ENCODE assay signal across 8 cellular contexts in the genomic region with DNA sequence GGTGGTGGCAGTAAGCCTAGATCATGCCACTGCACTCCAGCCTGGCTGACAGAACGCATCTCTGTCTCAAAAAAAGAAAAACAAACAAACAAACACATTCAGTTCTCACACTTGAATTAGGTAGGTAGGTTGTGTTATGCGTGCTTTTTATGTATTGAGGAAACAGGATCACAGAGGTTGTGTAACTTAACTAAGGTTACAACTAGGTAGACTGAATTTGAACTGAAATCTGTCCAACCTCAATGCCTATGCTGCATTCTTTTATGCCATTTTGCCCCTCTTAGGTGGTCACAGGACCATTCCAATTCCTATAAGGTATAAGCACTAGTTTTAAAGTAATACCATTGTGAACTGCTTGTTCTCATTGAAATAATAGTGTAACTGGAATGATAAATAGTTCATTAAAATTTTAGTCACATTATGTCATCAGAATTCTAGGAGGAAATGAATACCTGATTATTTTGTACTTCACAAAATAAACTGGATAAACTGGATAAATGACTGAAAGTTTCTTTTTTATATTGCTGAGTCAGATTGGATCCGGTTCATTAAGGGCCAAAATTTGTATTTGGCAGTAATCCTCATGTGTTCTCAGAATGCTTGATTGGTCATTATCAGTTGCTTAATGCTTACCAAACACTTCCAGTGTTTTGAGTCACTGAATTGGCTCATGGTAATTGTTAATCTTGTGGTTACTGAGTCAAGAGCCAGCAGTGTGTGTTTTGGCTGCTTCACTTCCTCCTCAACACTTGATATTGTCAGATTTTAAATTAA. TPM values are rescaled to one million over a fixed set of nuclear protein-coding genes. Genes with fewer than 3 reads are reported as not detected.
DNase-seq lines count a peak whose midpoint lies in the region; ATAC-seq and TF ChIP-seq lines count a peak whose summit lies in the region.

No MANE protein-coding gene starts in this region.

- no peak for TF ChIP-seq POLR2A in gastroesophageal sphincter (IDR thresholded peaks at IDR 0.05)

- H3K4me3 Mint-ChIP-seq in CD8-positive, alpha-beta T cell, result no peak overlapping the region
- no peak overlapping the region for H3K4me3 Mint-ChIP-seq in activated B cell treated with CpG ODN at 0.5 μM for 24 hours

- 42 to 49% methylated on average over 2 to 3 of the region's 3 CpGs for WGBS in gastroesophageal sphincter (ENCODE audit: low coverage in 1 of 2), 2 donors

- no peaks in the 10 kb centered on the region for H3K27me3 ChIP-seq in CD8-positive, alpha-beta T cell (ENCODE audit: insufficient read depth, low read length)
- no peaks in the 10 kb centered on the region for H3K27me3 ChIP-seq in gastroesophageal sphincter

- H3K9me3 ChIP-seq in CD8-positive, alpha-beta T cell (ENCODE audit: low read length), result no peaks in the 10 kb centered on the region
- H3K9me3 ChIP-seq in gastroesophageal sphincter, result no peaks in the 10 kb centered on the region

- peaks cover 16% of the 10 kb centered on the region for H3K4me1 ChIP-seq in CD8-positive, alpha-beta T cell (ENCODE audit: insufficient read depth, low read length)
- peaks cover 4 to 68% (median 8%) of the 10 kb centered on the region in 3 donors for H3K4me1 ChIP-seq in gastroesophageal sphincter

- H3K27me3 Mint-ChIP-seq in CD8-positive, alpha-beta T cell (ENCODE audit: low read depth), result no peaks in the 10 kb centered on the region
- no peaks in the 10 kb centered on the region for H3K27me3 Mint-ChIP-seq in activated B cell treated with CpG ODN at 0.5 μM for 24 hours

- no peak overlapping the region for H3K27ac ChIP-seq in CD8-positive, alpha-beta T cell (ENCODE audit: low read depth, low read length)
- H3K27ac ChIP-seq in gastroesophageal sphincter, result peak overlapping the region; percentile 24 to 63 (median 62)

- POLR2A ChIA-PET in CD8-positive, alpha-beta T cell (lab: Charles Lee), result no interaction called here
- POLR2A ChIA-PET in activated B cell treated with CpG ODN at 0.5 μM for 24 hours (lab: Charles Lee), result no interaction called here

- intact Hi-C loops in CD8-positive, alpha-beta T cell (cut with DNase I, micrococcal nuclease), result loop anchor here in 1 of 2 experiments (5.0 kb wide), 1 partner anchor 36 kb away; no protein-coding TSS in a partner anchor
- intact Hi-C loops in activated B cell treated with CpG ODN at 0.5 μM for 24 hours (cut with micrococcal nuclease), result no loop called here

- peak in 2 of 7 experiments; percentile 23 to 40 for DNase-seq in CD8-positive, alpha-beta T cell
- DNase-seq in Kasumi-1 (lab: John Stamatoyannopoulos, UW) (peak; percentile 55), activated B cell treated with CpG ODN at 0.5 μM for 24 hours (no peak), renal cortical epithelial cell (ENCODE audit: low read depth) (peak; percentile 100), NCI-H82 (lab: John Stamatoyannopoulos, UW) (no peak), mucosa of gallbladder (ENCODE audit: low spot score) (no peak)

- H3K27ac Mint-ChIP-seq in CD8-positive, alpha-beta T cell, result peak overlapping the region; percentile 27
- H3K27ac Mint-ChIP-seq in activated B cell treated with CpG ODN at 0.5 μM for 24 hours, result no peak overlapping the region

- TF ChIP-seq CTCF in CD8-positive, alpha-beta T cell (IDR thresholded peaks at IDR 0.05), result no peak
- TF ChIP-seq CTCF in activated B cell treated with CpG ODN at 0.5 μM for 24 hours (IDR thresholded peaks at IDR 0.05) (no peak), gastroesophageal sphincter (IDR thresholded peaks at IDR 0.05) (no peak)

- TF ChIP-seq EP300 in gastroesophageal sphincter (IDR thresholded peaks at IDR 0.05), result no peak

- peaks cover 29% of the 10 kb centered on the region for H3K36me3 Mint-ChIP-seq in CD8-positive, alpha-beta T cell
- peaks cover 23% of the 10 kb centered on the region for H3K36me3 Mint-ChIP-seq in activated B cell treated with CpG ODN at 0.5 μM for 24 hours (ENCODE audit: low read depth)

- peak; percentile 90 for ATAC-seq in CD8-positive, alpha-beta T cell
- ATAC-seq in GM19467 (IDR thresholded peaks at IDR 0.05; ENCODE audit: unreplicated experiment) (peak; percentile 92), activated B cell treated with CpG ODN at 0.5 μM for 24 hours (ENCODE audit: low read depth) (peak; percentile 85), gastroesophageal sphincter (peak; percentile 90)

- CTCF ChIA-PET in CD8-positive, alpha-beta T cell (lab: Charles Lee), result no interaction called here
- CTCF ChIA-PET in activated B cell treated with CpG ODN at 0.5 μM for 24 hours (lab: Charles Lee), result no interaction called here

- H3K9me3 Mint-ChIP-seq in CD8-positive, alpha-beta T cell, result no peaks in the 10 kb centered on the region
- no peaks in the 10 kb centered on the region for H3K9me3 Mint-ChIP-seq in activated B cell treated with CpG ODN at 0.5 μM for 24 hours

- H3K4me3 ChIP-seq in CD8-positive, alpha-beta T cell (ENCODE audit: low read depth, low read length), result no peak overlapping the region
- H3K4me3 ChIP-seq in gastroesophageal sphincter, result no peak overlapping the region

- H3K4me1 Mint-ChIP-seq in CD8-positive, alpha-beta T cell (ENCODE audit: low read depth), result peaks cover 39% of the 10 kb centered on the region
- peaks cover 33% of the 10 kb centered on the region for H3K4me1 Mint-ChIP-seq in activated B cell treated with CpG ODN at 0.5 μM for 24 hours

- H3K36me3 ChIP-seq in CD8-positive, alpha-beta T cell (ENCODE audit: insufficient read depth, low read length), result no peaks in the 10 kb centered on the region
- H3K36me3 ChIP-seq in gastroesophageal sphincter, result peaks cover 0 to 23% of the 10 kb centered on the region in 2 donors

RNA-seq across cellular contexts. Expression of gene UBAP1, which starts 7.1 kb away (rescaled TPM):
- total RNA-seq in CD8-positive, alpha-beta T cell, result 10 to 100 TPM; 70.9 to 73.2 TPM
- total RNA-seq in activated B cell treated with CpG ODN at 0.5 μM for 24 hours, result 28.3 and 30.6 TPM in 2 replicates
- total RNA-seq in gastroesophageal sphincter, result 100 to 1,000 TPM in 1 of 4 donors, 10 to 100 TPM in 3; 49.2 to 101 (median 66.8) TPM
- 48.6 and 83.0 TPM in 2 replicates for total RNA-seq in renal cortical epithelial cell
- total RNA-seq in mucosa of gallbladder, result 45.2 TPM

RNA-seq across cellular contexts. Expression of gene DCAF12, which starts 59.5 kb away (rescaled TPM):
- total RNA-seq in CD8-positive, alpha-beta T cell, result 1 to 10 TPM; 4.0 to 4.1 TPM
- total RNA-seq in activated B cell treated with CpG ODN at 0.5 μM for 24 hours (3.8 and 5.9 TPM in 2 replicates), gastroesophageal sphincter (10 to 100 TPM; 17.0 to 27.5 (median 24.4) TPM), renal cortical epithelial cell (30.9 and 45.2 TPM in 2 replicates), mucosa of gallbladder (33.7 TPM)

Comparison
In these comparisons a context has a peak if more than half of its experiments do, and no peak if none do; other contexts are left out.
1. DNase-seq: peak in Kasumi-1 (2 of 2) and renal cortical epithelial cell (single experiment); none in activated B cell treated with CpG ODN at 0.5 μM for 24 hours (single experiment), NCI-H82 (single experiment) and mucosa of gallbladder (single experiment).
2. Peak in every context shown above with its lines, with median percentiles within 50 percentile points of each other: ATAC-seq.